In the genomic region with DNA sequence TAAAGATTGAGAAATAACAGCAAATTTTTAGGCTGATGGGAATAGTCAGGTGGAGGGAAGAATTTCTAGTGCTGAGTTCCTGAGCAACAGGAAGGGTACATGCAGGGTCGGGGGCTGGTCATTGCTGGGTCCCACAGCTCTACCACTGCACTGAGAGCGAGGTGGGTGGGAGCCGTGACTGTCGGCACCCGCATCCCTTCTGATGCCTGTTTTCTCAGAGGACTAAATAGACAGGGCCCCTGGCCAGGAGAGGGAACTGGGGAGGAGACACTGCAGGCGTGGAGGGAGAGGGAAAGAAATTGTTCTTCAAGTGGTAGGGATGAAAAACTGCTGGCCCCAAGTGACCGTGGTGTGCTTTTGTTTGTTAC, we compare ENCODE assay signal across 30 cellular contexts. TPM values are rescaled to one million over a fixed set of nuclear protein-coding genes. Genes with fewer than 3 reads are reported as not detected.
A peak's percentile ranks its signal among the peaks of the same experiment; 100 is the strongest.
DNase-seq lines count a peak whose midpoint lies in the region; ATAC-seq, FAIRE-seq and TF ChIP-seq lines count a peak whose summit lies in the region.
"Had no signal": no experiment of that assay in that cellular context is flagged by ENCODE, and none has a peak within 500 bp of the region (broad histone marks: within the 10 kb centered on the region; RNA-seq: fewer than 3 reads in every experiment).

No MANE protein-coding gene starts in this region.

- H3K27ac Mint-ChIP-seq in activated naive CD8-positive, alpha-beta T cell = peak overlapping the region; percentile 48
- H3K27ac Mint-ChIP-seq in activated naive CD8-positive, alpha-beta T cell treated with anti-CD3 and anti-CD28 coated beads, Interleukin-2, amount 50 U/mL, for 24 hours = no peak overlapping the region
- H3K27ac Mint-ChIP-seq: progenitor cell of endocrine pancreas had no signal

- ATAC-seq in activated naive CD8-positive, alpha-beta T cell treated with anti-CD3 and anti-CD28 coated beads, Interleukin-2, amount 50 U/mL, for 24 hours = no peak
- ATAC-seq in GM12878 = no peak
- ATAC-seq in HG02763 (IDR thresholded peaks at IDR 0.05; ENCODE audit: unreplicated experiment) = no peak
- ATAC-seq: HCT116, sciatic nerve had no signal

- CTCF ChIA-PET in GM12878 (lab: Yijun Ruan, JAX) = no interaction called here

- no peak overlapping the region for H2BK5ac ChIP-seq in neuronal stem cell (ENCODE audit: low read length)

- SMC1A ChIA-PET in GM12878 (lab: Charles Lee; ENCODE audit: uncharacterized antibody, unreplicated experiment) = no interaction called here

- no peak overlapping the region for H3K4me3 Mint-ChIP-seq in activated naive CD8-positive, alpha-beta T cell
- no peak overlapping the region for H3K4me3 Mint-ChIP-seq in activated naive CD8-positive, alpha-beta T cell treated with anti-CD3 and anti-CD28 coated beads, Interleukin-2, amount 50 U/mL, for 24 hours
- H3K4me3 Mint-ChIP-seq: CD8-positive, alpha-beta memory T cell had no signal

- TF ChIP-seq RAD21 in GM12878 (IDR thresholded peaks at IDR 0.05; ENCODE audit: insufficient read depth, low read depth, low read length) = no peak

- no peak overlapping the region for H2BK120ac ChIP-seq in neuronal stem cell (ENCODE audit: low read depth, low read length)

- 98% methylated on average over 7 of the region's 7 CpGs for WGBS in GM12878 (ENCODE audit: insufficient coverage, insufficient replicate concordance, low lambda C conversion rate, missing lambda C conversion rate)
- no CpG with 5 or more reads among the region's 7 CpGs for WGBS in neuronal stem cell (ENCODE audit: extremely low coverage in 2 of 2, insufficient read length in 2 of 2, insufficient replicate concordance in 1 of 2), 2 donors

- H2AK5ac ChIP-seq in neuronal stem cell (ENCODE audit: low read depth, low read length) = no peak overlapping the region

- peaks cover 2% of the 10 kb centered on the region; the same call in 1 of the 2 replicates for H4K20me1 ChIP-seq in GM12878 (ENCODE audit: control insufficient read depth, insufficient read depth)

- H3K4me3 ChIP-seq in GM12878 (no peak overlapping the region), neuronal stem cell (ENCODE audit: low read length in 2 of 2) (no peak overlapping the region)
- H3K4me3 ChIP-seq: cardiac muscle cell, tibial artery had no signal

- no peak overlapping the region for H3K18ac ChIP-seq in neuronal stem cell (ENCODE audit: low read length)

- peaks cover 1% of the 10 kb centered on the region; the same call in 1 of the 3 replicates for H3K9me3 ChIP-seq in GM12878 (replicated peaks; ENCODE audit: control insufficient read depth, insufficient read depth, low read length)
- H3K9me3 ChIP-seq in neuronal stem cell (replicated peaks in 1 of 2; ENCODE audit: control insufficient read depth in 2 of 2, insufficient read depth in 1 of 2, low read depth in 1 of 2, low read length in 2 of 2) = peaks cover under 1 to 3% of the 10 kb centered on the region in 2 donors
- H3K9me3 ChIP-seq: BE2C, tibial artery had no signal

- H3K79me1 ChIP-seq in neuronal stem cell (ENCODE audit: low read depth, low read length) = peaks cover 2% of the 10 kb centered on the region

- H4K8ac ChIP-seq in neuronal stem cell (ENCODE audit: low read depth, low read length) = no peak overlapping the region

- H3K4me1 Mint-ChIP-seq in activated naive CD8-positive, alpha-beta T cell (ENCODE audit: low read depth) = peaks cover 21% of the 10 kb centered on the region
- peaks cover 14% of the 10 kb centered on the region for H3K4me1 Mint-ChIP-seq in activated naive CD8-positive, alpha-beta T cell treated with anti-CD3 and anti-CD28 coated beads, Interleukin-2, amount 50 U/mL, for 24 hours

- no peak for TF ChIP-seq EP300 in GM12878 (IDR thresholded peaks at IDR 0.05; ENCODE audit: borderline replicate concordance in 1 of 2, control insufficient read depth in 1 of 2, low read depth in 2 of 2, low read length in 2 of 2)

- no peak overlapping the region for H3K9ac ChIP-seq in GM12878 (ENCODE audit: control insufficient read depth, insufficient read depth, low read length)
- peak overlapping the region; percentile 22 for H3K9ac ChIP-seq in neuronal stem cell (ENCODE audit: low read depth, low read length, poor library complexity)

- BruUV-seq in GM12878 (replicated peaks; lab: Mats Ljungman, UMichigan) = no TSS peak

- intact Hi-C loops in GM12878 (cut with micrococcal nuclease; ENCODE audit: unreplicated experiment) = loop anchor here (2.0 kb wide), 1 partner anchor 13 kb away; no protein-coding TSS in a partner anchor

- H3K27ac ChIP-seq in GM12878 (ENCODE audit: control insufficient read depth, insufficient read depth) (no peak overlapping the region), neuronal stem cell (replicated peaks; ENCODE audit: low read length) (no peak overlapping the region)
- H3K27ac ChIP-seq: cardiac muscle cell, tibial artery, VCaP had no signal

- H3K36me3 ChIP-seq in GM12878 (ENCODE audit: control insufficient read depth in 2 of 2, insufficient read depth in 2 of 2, low read length in 1 of 2) (peaks cover 31 to 41% of the 10 kb centered on the region in 2 experiments), neuronal stem cell (replicated peaks in 1 of 2; ENCODE audit: control insufficient read depth in 2 of 2, insufficient read depth in 2 of 2, low read length in 2 of 2) (peaks cover 46 to 90% of the 10 kb centered on the region in 2 donors)

- peaks cover 22% of the 10 kb centered on the region for H3K79me2 ChIP-seq in GM12878 (ENCODE audit: control insufficient read depth, insufficient read depth, low read length)

- H3K9me3 Mint-ChIP-seq in activated naive CD8-positive, alpha-beta T cell (ENCODE audit: low read depth) = no peaks in the 10 kb centered on the region
- no peaks in the 10 kb centered on the region for H3K9me3 Mint-ChIP-seq in activated naive CD8-positive, alpha-beta T cell treated with anti-CD3 and anti-CD28 coated beads, Interleukin-2, amount 50 U/mL, for 24 hours
- H3K9me3 Mint-ChIP-seq: CD8-positive, alpha-beta memory T cell had no signal

- H3K36me3 Mint-ChIP-seq in activated naive CD8-positive, alpha-beta T cell = peaks cover 29% of the 10 kb centered on the region
- peaks cover 84% of the 10 kb centered on the region for H3K36me3 Mint-ChIP-seq in activated naive CD8-positive, alpha-beta T cell treated with anti-CD3 and anti-CD28 coated beads, Interleukin-2, amount 50 U/mL, for 24 hours (ENCODE audit: low read depth)

- no peak overlapping the region for H2BK15ac ChIP-seq in neuronal stem cell (ENCODE audit: low read length)

- no peak overlapping the region for H3K23ac ChIP-seq in neuronal stem cell (ENCODE audit: low read depth, low read length, poor library complexity)

- H3K27me3 ChIP-seq in GM12878 (replicated peaks in 1 of 2; ENCODE audit: control insufficient read depth in 2 of 2, insufficient read depth in 2 of 2, low read length in 1 of 2) (no peaks in the 10 kb centered on the region), neuronal stem cell (ENCODE audit: control insufficient read depth in 3 of 3, insufficient read depth in 3 of 3, low read depth in 1 of 3, low read length in 3 of 3) (no peaks in the 10 kb centered on the region)
- H3K27me3 ChIP-seq: BE2C, cardiac muscle cell, tibial artery had no signal

- H2AFZ ChIP-seq in GM12878 (ENCODE audit: control insufficient read depth, low read depth, low read length) = no peak overlapping the region
- no peak overlapping the region for H2AFZ ChIP-seq in neuronal stem cell (ENCODE audit: low read length)

- peaks cover 4% of the 10 kb centered on the region; the same call in 1 of the 2 replicates for H3K4me1 ChIP-seq in GM12878 (ENCODE audit: control insufficient read depth, insufficient read depth, low read length)
- H3K4me1 ChIP-seq in neuronal stem cell (ENCODE audit: control insufficient read depth in 2 of 2, insufficient read depth in 1 of 2, low read depth in 1 of 2, low read length in 2 of 2) = no peaks in the 10 kb centered on the region
- H3K4me1 ChIP-seq: BE2C, tibial artery had no signal

- no peak for DNase-seq in activated naive CD8-positive, alpha-beta T cell treated with anti-CD3 and anti-CD28 coated beads, Interleukin-2, amount 50 U/mL, for 24 hours
- no peak for DNase-seq in GM12892 (ENCODE audit: insufficient read length)
- no peak for DNase-seq in GM12878 (ENCODE audit: low read depth, low spot score)
- no peak for DNase-seq in neuronal stem cell (ENCODE audit: low spot score)
- DNase-seq in NCI-H82 (lab: John Stamatoyannopoulos, UW) = no peak
- DNase-seq: activated CD4-positive, alpha-beta T cell treated with anti-CD3 and anti-CD28 coated beads for 48 hours; activated gamma-delta T cell; BE2C; CD8-positive, alpha-beta memory T cell; cortex of kidney; effector memory CD4-positive, alpha-beta T cell; erythroblast; Kasumi-1; NCI-H1417 treated with DMSO at 0.1 percent for 48 hours; NCI-H2081 treated with DMSO at 0.1 percent for 48 hours; NCI-H226; NCI-H69; nucleus accumbens; stimulated activated CD4-positive, alpha-beta T cell treated with anti-CD3 and anti-CD28 coated beads, Interleukin-4, amount 100 ng/mL, for 1 hour; tibial artery had no signal

- TF ChIP-seq CTCF in GM12878 (IDR thresholded peaks at IDR 0.05 in 2 of 3, conservative IDR thresholded peaks at IDR 0.05 in 1 of 3; ENCODE audit: control insufficient read depth in 2 of 3, extremely low read depth in 1 of 3, insufficient read depth in 1 of 3, low read depth in 3 of 3, low read length in 3 of 3) = no peak

- FAIRE-seq in GM12892 (lab: Jason Lieb, UNC) (no peak), GM12878 (lab: Jason Lieb, UNC) (no peak)
- FAIRE-seq: astrocyte, RCC 7860 had no signal

- H3K4me2 ChIP-seq in GM12878 (ENCODE audit: control insufficient read depth, insufficient read depth) (no peak overlapping the region), neuronal stem cell (ENCODE audit: insufficient read depth, low read length, poor library complexity, severe bottlenecking) (no peak overlapping the region)

- POLR2A ChIA-PET in GM12878 (lab: Charles Lee) = no interaction called here

- H2BK12ac ChIP-seq in neuronal stem cell (ENCODE audit: low read length) = no peak overlapping the region

- H3K4ac ChIP-seq in neuronal stem cell (ENCODE audit: low read length) = no peak overlapping the region

- TF ChIP-seq POLR2A in GM12892 (IDR thresholded peaks at IDR 0.05; ENCODE audit: low read depth, low read length) (peak; percentile 45), GM12878 (IDR thresholded peaks at IDR 0.05; ENCODE audit: low read depth, low read length) (0 out of 2 replicates have a peak, but pooled peaks have one; percentile 31)

- no peak overlapping the region for H3K14ac ChIP-seq in neuronal stem cell (ENCODE audit: low read length)

- RAD21 ChIA-PET in GM12878 (lab: Charles Lee; ENCODE audit: unreplicated experiment) = no interaction called here

- no peaks in the 10 kb centered on the region for H3K27me3 Mint-ChIP-seq in activated naive CD8-positive, alpha-beta T cell
- H3K27me3 Mint-ChIP-seq in activated naive CD8-positive, alpha-beta T cell treated with anti-CD3 and anti-CD28 coated beads, Interleukin-2, amount 50 U/mL, for 24 hours = no peaks in the 10 kb centered on the region
- H3K27me3 Mint-ChIP-seq: CD8-positive, alpha-beta memory T cell; progenitor cell of endocrine pancreas had no signal

- in situ Hi-C loops in GM12878 (cut with MboI) = no loop called here

- H4K91ac ChIP-seq in neuronal stem cell (ENCODE audit: low read depth, low read length, poor library complexity) = no peak overlapping the region

RNA-seq across cellular contexts. Expression of a gene that starts 7.3 kb away (rescaled TPM):
- polyA plus RNA-seq in GM12892 (2012; ENCODE audit: missing spikeins) = 68.4 TPM
- 89.9 and 93.0 TPM in 2 replicates for total RNA-seq in GM12878 (2013; cell fraction: nucleolus; rRNA removed)
- total RNA-seq in GM12878 (2014; rRNA removed) (58.5 and 64.6 TPM in 2 replicates), GM12878 (2014; rRNA removed; fragmentation: Illumina TruSeq; extraction: Trizol) (88.7 and 89.6 TPM in 2 replicates), GM12878 (2021) (82.2 and 93.9 TPM in 2 replicates)
- polyA plus RNA-seq in GM12878 (2011; ENCODE audit: low read depth) = 24.6 TPM
- polyA plus RNA-seq in GM12878 (2011; rRNA removed) (62.0 and 68.8 TPM in 2 replicates), GM12878 (2014; fragmentation: Illumina TruSeq; extraction: Trizol) (74.9 and 99.3 TPM in 2 replicates), GM12878 (2014; fragmentation: Nextera tagmentation; extraction: Ambion mirVana) (10 to 100 TPM; 60.3 to 68.0 TPM), GM12878 (2014; rRNA removed) (61.7 and 66.3 TPM in 2 replicates), GM12878 (2016; fragmentation: Nextera tagmentation; extraction: Ambion mirVana) (100 to 1,000 TPM; 115 to 118 TPM)
- 23.3 and 23.5 TPM in 2 replicates for polyA plus RNA-seq in GM12878 (2011; cell fraction: cytosol; rRNA removed)
- polyA plus RNA-seq in GM12878 (2011; cell fraction: nucleus; rRNA removed) = 45.3 and 63.4 TPM in 2 replicates
- 37.8 and 48.2 TPM in 2 replicates for polyA plus RNA-seq in GM12878 (2012)
- polyA minus RNA-seq in GM12878 (2011; rRNA and poly(A)+ RNA removed) = 34.4 and 44.0 TPM in 2 replicates
- 9.5 and 14.7 TPM in 2 replicates for polyA minus RNA-seq in GM12878 (2011; cell fraction: cytosol; rRNA and poly(A)+ RNA removed)
- polyA minus RNA-seq in GM12878 (2011; cell fraction: nucleus; rRNA and poly(A)+ RNA removed) = 28.4 and 54.9 TPM in 2 replicates
- 29.3 TPM for polyA plus RNA-seq in neuronal stem cell (2013, experiment 1 of 2)
- polyA plus RNA-seq in neuronal stem cell (2013, experiment 2 of 2) = 27.7 TPM

RNA-seq across cellular contexts. Expression of a gene that starts 30.1 kb away (rescaled TPM):
- not detected for polyA plus RNA-seq in GM12892 (2012; ENCODE audit: missing spikeins)
- not detected in 2 replicates for total RNA-seq in GM12878 (2013; cell fraction: nucleolus; rRNA removed)
- total RNA-seq in GM12878 (2014; rRNA removed) = not detected in 2 replicates
- not detected in 2 replicates for total RNA-seq in GM12878 (2014; rRNA removed; fragmentation: Illumina TruSeq; extraction: Trizol)
- not detected in 2 replicates for total RNA-seq in GM12878 (2021)
- not detected for polyA plus RNA-seq in GM12878 (2011; ENCODE audit: low read depth)
- not detected in 2 replicates for polyA plus RNA-seq in GM12878 (2011; rRNA removed)
- not detected in 2 replicates for polyA plus RNA-seq in GM12878 (2011; cell fraction: cytosol; rRNA removed)
- polyA plus RNA-seq in GM12878 (2011; cell fraction: nucleus; rRNA removed) = not detected in 2 replicates
- not detected in 2 replicates for polyA plus RNA-seq in GM12878 (2012)
- 0.06 TPM in 1 of 2 replicates, not detected in the other for polyA plus RNA-seq in GM12878 (2014; fragmentation: Illumina TruSeq; extraction: Trizol)
- not detected for polyA plus RNA-seq in GM12878 (2014; fragmentation: Nextera tagmentation; extraction: Ambion mirVana)
- polyA plus RNA-seq in GM12878 (2014; rRNA removed) = not detected in 2 replicates
- polyA plus RNA-seq in GM12878 (2016; fragmentation: Nextera tagmentation; extraction: Ambion mirVana) = not detected
- polyA minus RNA-seq in GM12878 (2011; rRNA and poly(A)+ RNA removed) = not detected in 2 replicates
- polyA minus RNA-seq in GM12878 (2011; cell fraction: cytosol; rRNA and poly(A)+ RNA removed) = not detected in 2 replicates
- polyA minus RNA-seq in GM12878 (2011; cell fraction: nucleus; rRNA and poly(A)+ RNA removed) = not detected in 2 replicates
- polyA plus RNA-seq in neuronal stem cell (2013, experiment 1 of 2) = 0.03 TPM
- not detected for polyA plus RNA-seq in neuronal stem cell (2013, experiment 2 of 2)
- total RNA-seq: astrocyte; cardiac muscle cell; CD8-positive, alpha-beta memory T cell; glomerular endothelial cell; progenitor cell of endocrine pancreas; sciatic nerve had no signal
- polyA plus RNA-seq: cardiac muscle cell; CD8-positive, alpha-beta memory T cell had no signal

RNA-seq across cellular contexts. Expression of a gene that starts 53.4 kb away (rescaled TPM):
- polyA plus RNA-seq in GM12892 (2012; ENCODE audit: missing spikeins) = 133 TPM
- 154 and 155 TPM in 2 replicates for total RNA-seq in GM12878 (2013; cell fraction: nucleolus; rRNA removed)
- 112 and 150 TPM in 2 replicates for total RNA-seq in GM12878 (2014; rRNA removed)
- 152 and 163 TPM in 2 replicates for total RNA-seq in GM12878 (2014; rRNA removed; fragmentation: Illumina TruSeq; extraction: Trizol)
- 85.5 and 88.4 TPM in 2 replicates for total RNA-seq in GM12878 (2021)
- polyA plus RNA-seq in GM12878 (2011; ENCODE audit: low read depth) = 57.8 TPM
- polyA plus RNA-seq in GM12878 (2011; rRNA removed) = 216 and 332 TPM in 2 replicates
- polyA plus RNA-seq in GM12878 (2011; cell fraction: cytosol; rRNA removed) = 66.6 and 66.7 TPM in 2 replicates
- 108 and 119 TPM in 2 replicates for polyA plus RNA-seq in GM12878 (2011; cell fraction: nucleus; rRNA removed)
- polyA plus RNA-seq in GM12878 (2012) = 79.7 and 106 TPM in 2 replicates
- 156 and 224 TPM in 2 replicates for polyA plus RNA-seq in GM12878 (2014; fragmentation: Illumina TruSeq; extraction: Trizol)
- polyA plus RNA-seq in GM12878 (2014; fragmentation: Nextera tagmentation; extraction: Ambion mirVana) = 100 to 1,000 TPM; 156 to 223 TPM
- polyA plus RNA-seq in GM12878 (2014; rRNA removed) = 129 and 158 TPM in 2 replicates
- polyA plus RNA-seq in GM12878 (2016; fragmentation: Nextera tagmentation; extraction: Ambion mirVana) = 100 to 1,000 TPM; 202 to 206 TPM
- polyA minus RNA-seq in GM12878 (2011; rRNA and poly(A)+ RNA removed) = 82.4 and 96.9 TPM in 2 replicates
- polyA minus RNA-seq in GM12878 (2011; cell fraction: cytosol; rRNA and poly(A)+ RNA removed) = 27.1 and 29.8 TPM in 2 replicates
- polyA minus RNA-seq in GM12878 (2011; cell fraction: nucleus; rRNA and poly(A)+ RNA removed) = 39.7 and 57.8 TPM in 2 replicates
- polyA plus RNA-seq in neuronal stem cell (2013, experiment 1 of 2) = 161 TPM
- 163 TPM for polyA plus RNA-seq in neuronal stem cell (2013, experiment 2 of 2)
